In genomic region chr2:120227111-120227991, GRCh38 we compare ENCODE assay signal across 1 cellular context.
TF ChIP-seq lines count a peak whose summit lies in the region.

No MANE protein-coding gene starts in this region.

TF ChIP-seq in H1, 55 proteins besides CTCF, POLR2A, EP300 and RAD21:
- TF ChIP-seq TEAD4 (IDR thresholded peaks at IDR 0.05; ENCODE audit: low read depth, low read length) (no peak), HDAC2 (IDR thresholded peaks at IDR 0.05; ENCODE audit: borderline replicate concordance in 1 of 2, low read depth in 2 of 2, low read length in 2 of 2) (no peak), EGR1 (IDR thresholded peaks at IDR 0.05; ENCODE audit: borderline replicate concordance, low read depth, low read length) (no peak), SIX5 (IDR thresholded peaks at IDR 0.05; ENCODE audit: low read depth, low read length) (no peak), SP4 (IDR thresholded peaks at IDR 0.05; ENCODE audit: low read length) (no peak), YY1 (IDR thresholded peaks at IDR 0.05; ENCODE audit: low read depth, low read length) (no peak), SAP30 (IDR thresholded peaks at IDR 0.05; ENCODE audit: insufficient read depth, insufficient replicate concordance, low read length) (no peak), CHD7 (IDR thresholded peaks at IDR 0.05; ENCODE audit: insufficient replicate concordance, low read length) (no peak), CEBPB (IDR thresholded peaks at IDR 0.05; ENCODE audit: low read depth, low read length) (no peak), RFX5 (IDR thresholded peaks at IDR 0.05; ENCODE audit: borderline replicate concordance, low read depth, low read length) (no peak), EZH2 (IDR thresholded peaks at IDR 0.05; ENCODE audit: low read depth, low read length, severe bottlenecking) (no peak), KDM1A (IDR thresholded peaks at IDR 0.05; ENCODE audit: borderline replicate concordance, low read length) (no peak), POU5F1 (IDR thresholded peaks at IDR 0.05; ENCODE audit: low read depth, low read length) (no peak), ATF3 (IDR thresholded peaks at IDR 0.05; ENCODE audit: insufficient read depth, low read depth, low read length) (no peak), CBX8 (IDR thresholded peaks at IDR 0.05; ENCODE audit: borderline replicate concordance, low read depth, low read length) (no peak), ASH2L (IDR thresholded peaks at IDR 0.05; ENCODE audit: low read length) (no peak), HDAC6 (IDR thresholded peaks at IDR 0.05; ENCODE audit: low read depth, low read length) (no peak), NRF1 (IDR thresholded peaks at IDR 0.05; ENCODE audit: low read depth, low read length) (no peak)
- TF ChIP-seq, protein P1, sequence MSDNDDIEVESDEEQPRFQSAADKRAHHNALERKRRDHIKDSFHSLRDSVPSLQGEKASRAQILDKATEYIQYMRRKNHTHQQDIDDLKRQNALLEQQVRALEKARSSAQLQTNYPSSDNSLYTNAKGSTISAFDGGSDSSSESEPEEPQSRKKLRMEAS (IDR thresholded peaks at IDR 0.05), result no peak
